ENCODE assay signal across 3 cellular contexts in the genomic region with DNA sequence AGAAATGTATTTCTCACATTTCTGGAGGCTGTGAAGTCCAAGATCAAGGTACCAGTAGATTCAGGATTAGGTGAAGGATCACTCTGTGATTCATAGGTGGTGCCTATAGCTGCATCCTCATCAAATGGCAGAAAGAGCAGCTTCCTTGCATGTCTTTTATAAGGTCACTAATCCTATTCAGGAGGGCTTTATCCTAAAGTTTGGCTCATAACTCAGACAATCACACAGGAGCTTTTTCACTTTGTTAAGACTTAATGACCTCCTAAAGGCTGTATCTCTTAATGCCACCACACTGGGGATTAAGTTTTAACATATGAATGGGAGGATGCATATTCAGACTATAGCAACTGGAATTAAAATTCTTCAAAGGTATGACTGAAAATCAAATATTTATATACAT.
"Had no signal": no experiment of that assay in that cellular context is flagged by ENCODE, and none has a peak within 500 bp of the region (broad histone marks: within the 10 kb centered on the region; RNA-seq: fewer than 3 reads in every experiment).

No MANE protein-coding gene starts in this region.

- DNase-seq: GDM1, GF-D8 had no signal

- H3K4me3 ChIP-seq: GM12878 had no signal
